In genomic region chr5:157516016-157516415, GRCh38 we compare ENCODE assay signal across 9 cellular contexts. TPM values are rescaled to one million over a fixed set of nuclear protein-coding genes. Genes with fewer than 3 reads are reported as not detected.
DNase-seq lines count a peak whose midpoint lies in the region; ATAC-seq and TF ChIP-seq lines count a peak whose summit lies in the region.
"Had no signal": no experiment of that assay in that cellular context is flagged by ENCODE, and none has a peak within 500 bp of the region (broad histone marks: within the 10 kb centered on the region; RNA-seq: fewer than 3 reads in every experiment).

No MANE protein-coding gene starts in this region.

- H4K91ac ChIP-seq in neuronal stem cell (ENCODE audit: low read depth, low read length, poor library complexity): no peak overlapping the region

- H2AK5ac ChIP-seq in neuronal stem cell (ENCODE audit: low read depth, low read length): no peak overlapping the region

- H3K36me3 ChIP-seq in ACC112 (ENCODE audit: insufficient read depth, low read length) (no peaks in the 10 kb centered on the region), neuronal stem cell (replicated peaks in 1 of 2; ENCODE audit: control insufficient read depth in 2 of 2, insufficient read depth in 2 of 2, low read length in 2 of 2) (peaks cover 0 to 10% of the 10 kb centered on the region in 2 donors)

- H3K9me3 ChIP-seq in neuronal stem cell (replicated peaks in 1 of 2; ENCODE audit: control insufficient read depth in 2 of 2, insufficient read depth in 1 of 2, low read depth in 1 of 2, low read length in 2 of 2): no peaks in the 10 kb centered on the region

- H3K9me3 Mint-ChIP-seq in T-cell: no peaks in the 10 kb centered on the region

- peaks cover 0 to 21% (median 0%) of the 10 kb centered on the region in 3 donors for H3K4me1 Mint-ChIP-seq in T-cell

- WGBS in neuronal stem cell (ENCODE audit: extremely low coverage in 2 of 2, insufficient read length in 2 of 2, insufficient replicate concordance in 1 of 2), 2 donors: no CpG with 5 or more reads among the region's 3 CpGs

- H3K4me1 ChIP-seq in ACC112 (ENCODE audit: control insufficient read depth, insufficient read depth, low read length, unreplicated experiment) (peaks cover 42% of the 10 kb centered on the region), neuronal stem cell (ENCODE audit: control insufficient read depth in 2 of 2, insufficient read depth in 1 of 2, low read depth in 1 of 2, low read length in 2 of 2) (peaks cover 0 to 2% of the 10 kb centered on the region in 2 donors)

- DNase-seq in HT1080 (ENCODE audit: low read depth): peak; percentile 93
- DNase-seq in choroid plexus epithelial cell (ENCODE audit: low read depth): peak; percentile 84
- DNase-seq in neuronal stem cell (ENCODE audit: low spot score): no peak
- no peak for DNase-seq in MV-4-11 (lab: John Stamatoyannopoulos, UW)
- no peak for DNase-seq in RPMI8226
- no peak for DNase-seq in GDM1 (lab: John Stamatoyannopoulos, UW)
- DNase-seq in T-cell: no peak
- DNase-seq: GF-D8 had no signal

- H3K27me3 ChIP-seq in ACC112 (ENCODE audit: insufficient read depth, low read length) (no peaks in the 10 kb centered on the region), neuronal stem cell (ENCODE audit: control insufficient read depth in 3 of 3, insufficient read depth in 3 of 3, low read depth in 1 of 3, low read length in 3 of 3) (no peaks in the 10 kb centered on the region)

- no peak overlapping the region for H2BK120ac ChIP-seq in neuronal stem cell (ENCODE audit: low read depth, low read length)

- no peak for ATAC-seq in T-cell (replicated peaks in 1 of 4)

- no peak for TF ChIP-seq CTCF in choroid plexus epithelial cell (conservative IDR thresholded peaks at IDR 0.05; ENCODE audit: low read depth, low read length)

- H3K4me2 ChIP-seq in neuronal stem cell (ENCODE audit: insufficient read depth, low read length, poor library complexity, severe bottlenecking): no peak overlapping the region

- H3K18ac ChIP-seq in neuronal stem cell (ENCODE audit: low read length): no peak overlapping the region

- H2BK12ac ChIP-seq in neuronal stem cell (ENCODE audit: low read length): no peak overlapping the region

- H3K4ac ChIP-seq in neuronal stem cell (ENCODE audit: low read length): no peak overlapping the region

- no peak overlapping the region for H3K23ac ChIP-seq in neuronal stem cell (ENCODE audit: low read depth, low read length, poor library complexity)

- no peak overlapping the region for H3K9ac ChIP-seq in neuronal stem cell (ENCODE audit: low read depth, low read length, poor library complexity)

- H2AFZ ChIP-seq in ACC112 (ENCODE audit: low read length, unreplicated experiment) (no peak overlapping the region), neuronal stem cell (ENCODE audit: low read length) (no peak overlapping the region)

- H3K27me3 Mint-ChIP-seq in T-cell: no peaks in the 10 kb centered on the region

- H3K79me1 ChIP-seq in neuronal stem cell (ENCODE audit: low read depth, low read length): no peaks in the 10 kb centered on the region

- no peak overlapping the region for H2BK15ac ChIP-seq in neuronal stem cell (ENCODE audit: low read length)

- H3K27ac ChIP-seq in ACC112 (ENCODE audit: low read depth, low read length): peak overlapping the region; percentile 61
- peak overlapping the region; percentile 7 for H3K27ac ChIP-seq in neuronal stem cell (replicated peaks; ENCODE audit: low read length)

- H3K14ac ChIP-seq in neuronal stem cell (ENCODE audit: low read length): no peak overlapping the region

- peaks cover 32% of the 10 kb centered on the region for H3K36me3 Mint-ChIP-seq in T-cell

- H3K79me2 ChIP-seq in ACC112 (ENCODE audit: control insufficient read depth, insufficient read depth, low read length, unreplicated experiment): no peaks in the 10 kb centered on the region

- H3K4me3 ChIP-seq in ACC112 (ENCODE audit: low read depth, low read length): peak overlapping the region; percentile 11; the same call in 1 of the 2 replicates
- no peak overlapping the region for H3K4me3 ChIP-seq in choroid plexus epithelial cell (ENCODE audit: low read depth, low read length)
- H3K4me3 ChIP-seq in neuronal stem cell (ENCODE audit: low read length in 2 of 2): no peak overlapping the region

- no peak overlapping the region for H4K8ac ChIP-seq in neuronal stem cell (ENCODE audit: low read depth, low read length)

- POLR2A ChIA-PET in T-cell (lab: Charles Lee): no interaction called here

- CTCF ChIA-PET in T-cell (lab: Charles Lee): interaction anchor here in 1 of 2 donors (1.0 kb wide), 1 partner anchor 44 kb away, joined by 3 read pairs; no protein-coding TSS in a partner anchor

- no peak overlapping the region for H2BK5ac ChIP-seq in neuronal stem cell (ENCODE audit: low read length)

- no peak overlapping the region for H3K27ac Mint-ChIP-seq in T-cell

- no peak overlapping the region for H3K4me3 Mint-ChIP-seq in T-cell

RNA-seq across cellular contexts. Expression of gene NIPAL4, which starts 56.0 kb away (rescaled TPM):
- not detected in 2 replicates for total RNA-seq in HT1080 (2014; rRNA removed; shearing (Covaris generic))
- 0.06 TPM in 1 of 2 replicates, not detected in the other for polyA plus RNA-seq in HT1080 (2015; cell fraction: cytosol; rRNA removed)
- polyA plus RNA-seq in HT1080 (2015; cell fraction: nucleus; rRNA removed): 0.07 TPM in 1 of 2 replicates, not detected in the other
- polyA plus RNA-seq in neuronal stem cell (2013, experiment 1 of 2): 0.15 TPM
- 0.14 TPM for polyA plus RNA-seq in neuronal stem cell (2013, experiment 2 of 2)
- total RNA-seq in T-cell: under 1 TPM in 4 of 5 donors, not detected in 1; 0.06 to 0.49 (median 0.08) TPM

RNA-seq across cellular contexts. Expression of gene ADAM19, which starts 59.6 kb away (rescaled TPM):
- 33.5 and 45.6 TPM in 2 replicates for total RNA-seq in HT1080 (2014; rRNA removed; shearing (Covaris generic))
- polyA plus RNA-seq in HT1080 (2015; cell fraction: cytosol; rRNA removed): 87.0 and 101 TPM in 2 replicates
- polyA plus RNA-seq in HT1080 (2015; cell fraction: nucleus; rRNA removed): 132 and 136 TPM in 2 replicates
- 13.3 TPM for polyA plus RNA-seq in neuronal stem cell (2013, experiment 1 of 2)
- 13.9 TPM for polyA plus RNA-seq in neuronal stem cell (2013, experiment 2 of 2)
- total RNA-seq in T-cell: 10 to 100 TPM; 30.7 to 64.1 (median 41.8) TPM

Comparison
In these comparisons a context has a peak if more than half of its experiments do, and no peak if none do; other contexts are left out.
1. DNase-seq: peak in HT1080 (single experiment) and choroid plexus epithelial cell (single experiment); none in neuronal stem cell (single experiment), MV-4-11 (single experiment), RPMI8226 (single experiment), GDM1 (single experiment) and T-cell (0 of 34).